Comparison of ENCODE assay signal across 20 cellular contexts in the genomic region with DNA sequence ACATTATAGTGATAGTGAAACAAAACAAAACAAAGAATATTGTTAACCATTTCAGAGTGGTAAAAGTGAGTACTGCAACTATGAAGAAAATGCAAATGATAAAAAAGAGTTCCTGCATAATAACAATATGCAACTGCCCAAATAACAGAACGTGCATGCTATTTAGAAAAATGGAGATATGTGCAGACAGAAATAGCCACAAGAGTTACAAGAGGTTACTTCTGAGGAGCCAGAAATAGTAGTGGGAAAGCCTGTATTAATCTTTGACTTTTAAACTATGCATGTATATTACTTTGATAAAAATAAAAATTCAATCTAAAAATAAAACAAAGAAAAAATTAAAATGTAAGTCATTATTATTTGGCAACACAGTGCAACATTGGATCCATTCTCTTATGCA.
DNase-seq lines count a peak whose midpoint lies in the region; ATAC-seq and TF ChIP-seq lines count a peak whose summit lies in the region.
"Had no signal": no experiment of that assay in that cellular context is flagged by ENCODE, and none has a peak within 500 bp of the region (broad histone marks: within the 10 kb centered on the region; RNA-seq: fewer than 3 reads in every experiment).

No MANE protein-coding gene starts in this region.

- H3K4me3 ChIP-seq in right cardiac atrium (ENCODE audit: low read length) = no peak overlapping the region
- H3K4me3 ChIP-seq in left ventricle myocardium inferior = no peak overlapping the region
- H3K4me3 ChIP-seq in Loucy (ENCODE audit: low read length, poor library complexity, severe bottlenecking) = no peak overlapping the region
- H3K4me3 ChIP-seq: BLaER1, GM23338 had no signal

- no peaks in the 10 kb centered on the region for H3K9me2 ChIP-seq in Loucy (replicated peaks; ENCODE audit: low read depth, low read length)

- CTCF ChIA-PET in activated CD8-positive, alpha-beta memory T cell treated with anti-CD3 and anti-CD28 coated beads, Interleukin-2, amount 10 ng/mL, durations not matched to agents 7 days and 5 days (lab: Charles Lee) = no interaction called here

- no peak overlapping the region for H2AFZ ChIP-seq in Loucy (ENCODE audit: low read length)
- H2AFZ ChIP-seq: GM23338 had no signal

- no peak overlapping the region for H3K9ac ChIP-seq in Loucy (ENCODE audit: low read depth, low read length, poor library complexity, severe bottlenecking)
- H3K9ac ChIP-seq: BLaER1 had no signal

- no peaks in the 10 kb centered on the region for H3F3A ChIP-seq in Loucy (ENCODE audit: low read depth)

- no peaks in the 10 kb centered on the region for H4K20me1 ChIP-seq in Loucy (ENCODE audit: insufficient read depth, low read length, poor library complexity, severe bottlenecking)
- H4K20me1 ChIP-seq: BLaER1 had no signal

- DNase-seq in Right ventricle myocardium superior = no peak
- no peak for DNase-seq in right cardiac atrium
- no peak for DNase-seq in left ventricle myocardium inferior
- DNase-seq in Right ventricle myocardium inferior (ENCODE audit: missing footprints) = no peak
- DNase-seq in activated CD8-positive, alpha-beta memory T cell treated with anti-CD3 and anti-CD28 coated beads, Interleukin-2, amount 10 ng/mL, durations not matched to agents 7 days and 5 days = no peak
- DNase-seq in chondrocyte (ENCODE audit: low spot score) = no peak
- DNase-seq: Caco-2; CD4-positive, CD25-positive, alpha-beta regulatory T cell; CD8-positive, alpha-beta T cell; DMS153; EL; GDM1; H9 had no signal

- peaks cover 5% of the 10 kb centered on the region for H3K9me3 Mint-ChIP-seq in activated CD8-positive, alpha-beta memory T cell treated with anti-CD3 and anti-CD28 coated beads, Interleukin-2, amount 10 ng/mL, durations not matched to agents 7 days and 5 days (ENCODE audit: low read depth)
- no peaks in the 10 kb centered on the region for H3K9me3 Mint-ChIP-seq in chondrocyte (ENCODE audit: low read depth)
- H3K9me3 Mint-ChIP-seq: CD8-positive, alpha-beta T cell; GM23338; H9 had no signal

- intact Hi-C loops in Right ventricle myocardium superior (cut with DNase I) = no loop called here
- intact Hi-C loops in right cardiac atrium (cut with DNase I) = no loop called here
- intact Hi-C loops in left ventricle myocardium inferior (cut with micrococcal nuclease) = no loop called here
- intact Hi-C loops in Right ventricle myocardium inferior (cut with DNase I) = no loop called here

- ATAC-seq in Right ventricle myocardium superior (ENCODE audit: poor library complexity) = peak; percentile 82
- ATAC-seq in right cardiac atrium = no peak
- no peak for ATAC-seq in Right ventricle myocardium inferior
- no peak for ATAC-seq in activated CD8-positive, alpha-beta memory T cell treated with anti-CD3 and anti-CD28 coated beads, Interleukin-2, amount 10 ng/mL, durations not matched to agents 7 days and 5 days
- ATAC-seq: CD8-positive, alpha-beta T cell; GM23338; HCT116 had no signal

- no peaks in the 10 kb centered on the region for H3K36me3 ChIP-seq in left ventricle myocardium inferior
- H3K36me3 ChIP-seq in Loucy (ENCODE audit: insufficient read depth, low read length) = no peaks in the 10 kb centered on the region
- H3K36me3 ChIP-seq: BLaER1 had no signal

- H3K9me3 ChIP-seq in right cardiac atrium (ENCODE audit: control insufficient read depth, low read length) = no peaks in the 10 kb centered on the region
- H3K9me3 ChIP-seq in left ventricle myocardium inferior (replicated peaks) = no peaks in the 10 kb centered on the region
- no peaks in the 10 kb centered on the region for H3K9me3 ChIP-seq in Loucy (ENCODE audit: insufficient read depth, low read depth, low read length)
- H3K9me3 ChIP-seq: BLaER1, Caco-2 had no signal

- no peak overlapping the region for H3K27ac Mint-ChIP-seq in activated CD8-positive, alpha-beta memory T cell treated with anti-CD3 and anti-CD28 coated beads, Interleukin-2, amount 10 ng/mL, durations not matched to agents 7 days and 5 days
- H3K27ac Mint-ChIP-seq in chondrocyte (ENCODE audit: unreplicated experiment) = no peak overlapping the region
- H3K27ac Mint-ChIP-seq: B cell; CD4-positive, CD25-positive, alpha-beta regulatory T cell; CD8-positive, alpha-beta T cell; GM23338; H9 had no signal

- no peaks in the 10 kb centered on the region for H3K36me3 Mint-ChIP-seq in activated CD8-positive, alpha-beta memory T cell treated with anti-CD3 and anti-CD28 coated beads, Interleukin-2, amount 10 ng/mL, durations not matched to agents 7 days and 5 days
- no peaks in the 10 kb centered on the region for H3K36me3 Mint-ChIP-seq in chondrocyte (ENCODE audit: low read depth)
- H3K36me3 Mint-ChIP-seq: CD4-positive, CD25-positive, alpha-beta regulatory T cell; CD8-positive, alpha-beta T cell had no signal

- 37% methylated on average over 1 of the region's 1 CpG for WGBS in right cardiac atrium

- H3K27ac ChIP-seq in right cardiac atrium (ENCODE audit: low read length) = no peak overlapping the region
- H3K27ac ChIP-seq in left ventricle myocardium inferior (replicated peaks) = peak overlapping the region; percentile 5
- H3K27ac ChIP-seq: 22Rv1, BLaER1, C4-2B had no signal

- H3K27me3 Mint-ChIP-seq in activated CD8-positive, alpha-beta memory T cell treated with anti-CD3 and anti-CD28 coated beads, Interleukin-2, amount 10 ng/mL, durations not matched to agents 7 days and 5 days = no peaks in the 10 kb centered on the region
- H3K27me3 Mint-ChIP-seq in chondrocyte (ENCODE audit: low read depth) = peaks cover 1% of the 10 kb centered on the region
- H3K27me3 Mint-ChIP-seq: B cell; CD4-positive, CD25-positive, alpha-beta regulatory T cell had no signal

- H3K27me3 ChIP-seq in right cardiac atrium (ENCODE audit: control insufficient read depth, insufficient read depth) (no peaks in the 10 kb centered on the region), left ventricle myocardium inferior (ENCODE audit: low read depth) (no peaks in the 10 kb centered on the region), Loucy (ENCODE audit: insufficient read depth, low read length, poor library complexity, severe bottlenecking) (no peaks in the 10 kb centered on the region)
- H3K27me3 ChIP-seq: BLaER1 had no signal

- H3K4me1 ChIP-seq in right cardiac atrium (ENCODE audit: control insufficient read depth, insufficient read depth, low read length) = no peaks in the 10 kb centered on the region
- H3K4me1 ChIP-seq in left ventricle myocardium inferior = peaks cover 25% of the 10 kb centered on the region
- peaks cover 24% of the 10 kb centered on the region for H3K4me1 ChIP-seq in Loucy (ENCODE audit: insufficient read depth, low read length, poor library complexity, severe bottlenecking)
- H3K4me1 ChIP-seq: Caco-2 had no signal

- no peaks in the 10 kb centered on the region for H3K4me1 Mint-ChIP-seq in activated CD8-positive, alpha-beta memory T cell treated with anti-CD3 and anti-CD28 coated beads, Interleukin-2, amount 10 ng/mL, durations not matched to agents 7 days and 5 days
- H3K4me1 Mint-ChIP-seq in chondrocyte (ENCODE audit: low read depth) = no peaks in the 10 kb centered on the region
- H3K4me1 Mint-ChIP-seq: B cell; CD4-positive, CD25-positive, alpha-beta regulatory T cell; H9 had no signal

- peak overlapping the region; percentile 26 for H3K4me2 ChIP-seq in Loucy (ENCODE audit: low read depth, low read length, poor library complexity, severe bottlenecking)
- H3K4me2 ChIP-seq: BLaER1, GM23338 had no signal

- H3K4me3 Mint-ChIP-seq in activated CD8-positive, alpha-beta memory T cell treated with anti-CD3 and anti-CD28 coated beads, Interleukin-2, amount 10 ng/mL, durations not matched to agents 7 days and 5 days = no peak overlapping the region
- H3K4me3 Mint-ChIP-seq in chondrocyte (ENCODE audit: unreplicated experiment) = no peak overlapping the region
- H3K4me3 Mint-ChIP-seq: B cell; CD4-positive, CD25-positive, alpha-beta regulatory T cell; CD8-positive, alpha-beta T cell; GM23338; H9 had no signal

- no peak for TF ChIP-seq CTCF in left ventricle myocardium inferior (IDR thresholded peaks at IDR 0.05; ENCODE audit: borderline replicate concordance)
- TF ChIP-seq CTCF in Loucy (conservative IDR thresholded peaks at IDR 0.05; ENCODE audit: low read length) = no peak; the same call in 1 of the 2 replicates
- no peak for TF ChIP-seq CTCF in chondrocyte (IDR thresholded peaks at IDR 0.05)

- no peaks in the 10 kb centered on the region for H3K79me2 ChIP-seq in Loucy (ENCODE audit: insufficient read depth, low read length)
